ENCODE assay signal across 12 cellular contexts in the genomic region with DNA sequence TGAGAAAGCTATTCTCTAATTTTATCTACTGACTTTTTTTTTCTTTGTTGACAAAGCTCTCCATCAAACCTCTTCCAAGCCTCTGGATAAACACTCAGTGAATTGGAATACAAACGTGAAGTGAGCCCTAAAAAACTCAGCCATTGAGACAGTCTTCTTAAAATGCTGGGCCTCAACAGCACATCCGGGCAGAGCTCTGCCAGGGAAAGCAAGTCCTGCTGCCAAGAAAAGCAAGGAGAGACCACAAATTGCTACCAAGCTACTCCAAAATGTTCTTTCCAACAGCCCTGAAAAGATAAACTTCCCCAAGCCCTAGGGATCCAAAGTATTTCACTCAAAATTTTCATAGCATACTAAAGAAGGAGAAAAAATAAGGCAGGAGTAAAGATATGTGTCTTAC. TPM values are rescaled to one million over a fixed set of nuclear protein-coding genes. Genes with fewer than 3 reads are reported as not detected.
DNase-seq lines count a peak whose midpoint lies in the region; ATAC-seq and TF ChIP-seq lines count a peak whose summit lies in the region.
"Had no signal": no experiment of that assay in that cellular context is flagged by ENCODE, and none has a peak within 500 bp of the region (broad histone marks: within the 10 kb centered on the region; RNA-seq: fewer than 3 reads in every experiment).

No MANE protein-coding gene starts in this region.

- ATAC-seq in Right ventricle myocardium inferior: peak; percentile 66
- no peak for ATAC-seq in GM18870 (IDR thresholded peaks at IDR 0.05; ENCODE audit: unreplicated experiment)
- ATAC-seq: WTC11 had no signal

- H3K36me3 ChIP-seq in right atrium auricular region: no peaks in the 10 kb centered on the region
- no peaks in the 10 kb centered on the region for H3K36me3 ChIP-seq in BE2C

- DNase-seq in Right ventricle myocardium inferior (ENCODE audit: missing footprints) (no peak), right atrium auricular region (ENCODE audit: low spot score) (no peak), astrocyte of the spinal cord (ENCODE audit: low read depth, low spot score) (peak; percentile 82), hepatic stellate cell (ENCODE audit: low spot score) (peak; percentile 64), BE2C (no peak), T1000 (lab: John Stamatoyannopoulos, UW) (no peak)
- no peak for DNase-seq in central memory CD4-positive, alpha-beta T cell
- DNase-seq: activated gamma-delta T cell, GDM1 had no signal

- TF ChIP-seq CTCF in right atrium auricular region (IDR thresholded peaks at IDR 0.05): no peak
- TF ChIP-seq CTCF in astrocyte of the spinal cord (IDR thresholded peaks at IDR 0.05; ENCODE audit: low read depth, low read length): no peak
- TF ChIP-seq CTCF in BE2C (IDR thresholded peaks at IDR 0.05; ENCODE audit: low read depth, low read length): no peak

- in situ Hi-C loops in astrocyte of the spinal cord (cut with HindIII; ENCODE audit: low sequenced_read_pairs): no loop called here

- H3K9me3 ChIP-seq in right atrium auricular region (no peaks in the 10 kb centered on the region), BE2C (no peaks in the 10 kb centered on the region)

- no peak overlapping the region for H3K27ac ChIP-seq in right atrium auricular region

- intact Hi-C loops in Right ventricle myocardium inferior (cut with DNase I): no loop called here

- H3K4me3 ChIP-seq in right atrium auricular region (no peak overlapping the region), astrocyte of the spinal cord (ENCODE audit: low read depth, low read length) (no peak overlapping the region), BE2C (ENCODE audit: low read depth, low read length) (no peak overlapping the region)

- no peaks in the 10 kb centered on the region for H3K4me1 ChIP-seq in right atrium auricular region
- H3K4me1 ChIP-seq in BE2C: no peaks in the 10 kb centered on the region

- no peaks in the 10 kb centered on the region for H3K27me3 ChIP-seq in right atrium auricular region
- peaks cover 5% of the 10 kb centered on the region; the same call in 1 of the 2 replicates for H3K27me3 ChIP-seq in BE2C

RNA-seq across cellular contexts. Expression of a gene that starts 7.8 kb away (rescaled TPM):
- total RNA-seq in Right ventricle myocardium inferior (3.8 TPM), right atrium auricular region (1 to 10 TPM in 1 of 2 donors, under 1 TPM in 1; 0.63 to 2.5 TPM)
- polyA plus RNA-seq in BE2C (2012; ENCODE audit: insufficient read depth, insufficient read length, low read depth): not detected
- polyA plus RNA-seq: IgD-negative memory B cell had no signal

Comparison
In these comparisons a context has a peak if more than half of its experiments do, and no peak if none do; other contexts are left out.
1. DNase-seq: peak in astrocyte of the spinal cord (single experiment) and hepatic stellate cell (single experiment); none in Right ventricle myocardium inferior (single experiment), right atrium auricular region (single experiment), BE2C (single experiment), central memory CD4-positive, alpha-beta T cell (single experiment) and T1000 (single experiment).